ENCODE assay signal across 17 cellular contexts in genomic region chr7:74226633-74227032, GRCh38. TPM values are rescaled to one million over a fixed set of nuclear protein-coding genes. Genes with fewer than 3 reads are reported as not detected.
DNase-seq lines count a peak whose midpoint lies in the region; ATAC-seq, FAIRE-seq and TF ChIP-seq lines count a peak whose summit lies in the region.
"Had no signal": no experiment of that assay in that cellular context is flagged by ENCODE, and none has a peak within 500 bp of the region (broad histone marks: within the 10 kb centered on the region; RNA-seq: fewer than 3 reads in every experiment).

No MANE protein-coding gene starts in this region.

- peak overlapping the region in 1 of 10 donors; percentile 39 for H3K4me3 Mint-ChIP-seq in naive thymus-derived CD4-positive, alpha-beta T cell
- H3K4me3 Mint-ChIP-seq in activated T-cell treated with anti-CD3 and anti-CD28 coated beads, Interleukin-2, amount 50 U/mL, for 4 hours = no peak overlapping the region
- H3K4me3 Mint-ChIP-seq: activated naive CD8-positive, alpha-beta T cell treated with anti-CD3 and anti-CD28 coated beads, Interleukin-2, amount 50 U/mL, for 24 hours had no signal

- in situ Hi-C loops in GM12878 (cut with MboI) = no loop called here

- H3K27ac ChIP-seq in DND-41 (ENCODE audit: low read length) = peak overlapping the region; percentile 71
- peak overlapping the region; percentile 39; the same call in 1 of the 2 replicates for H3K27ac ChIP-seq in GM12878 (ENCODE audit: control insufficient read depth, insufficient read depth)
- no peak overlapping the region for H3K27ac ChIP-seq in naive thymus-derived CD4-positive, alpha-beta T cell (ENCODE audit: low read depth, low read length)
- H3K27ac ChIP-seq: parathyroid adenoma, suprapubic skin had no signal

- H3K79me2 ChIP-seq in DND-41 (ENCODE audit: insufficient read depth, low read length) = no peaks in the 10 kb centered on the region
- H3K79me2 ChIP-seq in GM12878 (ENCODE audit: control insufficient read depth, insufficient read depth, low read length) = no peaks in the 10 kb centered on the region; the same call in 1 of the 2 replicates
- H3K79me2 ChIP-seq: parathyroid adenoma had no signal

- RAD21 ChIA-PET in GM12878 (lab: Charles Lee; ENCODE audit: unreplicated experiment) = interaction anchor here (0.8 to 6.1 kb wide), 2 partner anchors 20 to 60 kb away, joined by 4 to 31 read pairs; no protein-coding TSS in a partner anchor

- 17% methylated on average over 5 of the region's 5 CpGs for WGBS in GM12878 (ENCODE audit: insufficient coverage, insufficient replicate concordance, low lambda C conversion rate, missing lambda C conversion rate)

- H4K20me1 ChIP-seq in DND-41 (ENCODE audit: insufficient read depth, low read length) (no peaks in the 10 kb centered on the region), GM12878 (ENCODE audit: control insufficient read depth, insufficient read depth) (no peaks in the 10 kb centered on the region)

- H3K4me2 ChIP-seq in DND-41 (ENCODE audit: insufficient read depth, low read length) = no peak overlapping the region
- no peak overlapping the region for H3K4me2 ChIP-seq in GM12878 (ENCODE audit: control insufficient read depth, insufficient read depth)

- intact Hi-C loops in GM12878 (cut with micrococcal nuclease; ENCODE audit: unreplicated experiment) = no loop called here
- intact Hi-C loops in naive thymus-derived CD4-positive, alpha-beta T cell (cut with micrococcal nuclease) = no loop called here

- no peak for TF ChIP-seq EP300 in GM12878 (IDR thresholded peaks at IDR 0.05; ENCODE audit: borderline replicate concordance in 1 of 2, control insufficient read depth in 1 of 2, low read depth in 2 of 2, low read length in 2 of 2)

- DNase-seq in DND-41 (no peak), Kasumi-1 (lab: John Stamatoyannopoulos, UW) (peak; percentile 86 to 88), GM12878 (ENCODE audit: low read depth, low spot score) (no peak), HuH-7.5 (ENCODE audit: low spot score) (no peak)
- DNase-seq in naive thymus-derived CD4-positive, alpha-beta T cell = no peak
- no peak for DNase-seq in activated T-cell treated with anti-CD3 and anti-CD28 coated beads, Interleukin-2, amount 50 U/mL, for 4 hours
- DNase-seq: activated CD4-positive, alpha-beta T cell treated with anti-CD3 and anti-CD28 coated beads, Interleukin-2, amount 50 U/mL, for 1 hour; activated naive CD8-positive, alpha-beta T cell treated with anti-CD3 and anti-CD28 coated beads, Interleukin-2, amount 50 U/mL, for 24 hours; MG63; NCI-H510A; SHP77 had no signal

- no peak for TF ChIP-seq CTCF in DND-41 (IDR thresholded peaks at IDR 0.05; ENCODE audit: borderline replicate concordance, extremely low read depth, low read length, poor library complexity, severe bottlenecking)
- no peak for TF ChIP-seq CTCF in GM12878 (IDR thresholded peaks at IDR 0.05 in 2 of 3, conservative IDR thresholded peaks at IDR 0.05 in 1 of 3; ENCODE audit: control insufficient read depth in 2 of 3, extremely low read depth in 1 of 3, insufficient read depth in 1 of 3, low read depth in 3 of 3, low read length in 3 of 3)

- peak; percentile 61; the same call in 1 of the 2 replicates for TF ChIP-seq POLR2A in GM12878 (IDR thresholded peaks at IDR 0.05; ENCODE audit: low read depth, low read length)

- SMC1A ChIA-PET in GM12878 (lab: Charles Lee; ENCODE audit: uncharacterized antibody, unreplicated experiment) = interaction anchor here (0.9 to 1.5 kb wide), 2 partner anchors 8 to 21 kb away, joined by 5 read pairs; no protein-coding TSS in a partner anchor

- peaks cover 0 to 28% (median 19%) of the 10 kb centered on the region in 5 donors for H3K36me3 Mint-ChIP-seq in naive thymus-derived CD4-positive, alpha-beta T cell
- peaks cover 16% of the 10 kb centered on the region for H3K36me3 Mint-ChIP-seq in activated T-cell treated with anti-CD3 and anti-CD28 coated beads, Interleukin-2, amount 50 U/mL, for 4 hours (ENCODE audit: insufficient read depth)

- H3K9ac ChIP-seq in DND-41 (ENCODE audit: low read depth, low read length) (no peak overlapping the region), GM12878 (ENCODE audit: control insufficient read depth, insufficient read depth, low read length) (no peak overlapping the region)
- H3K9ac ChIP-seq: parathyroid adenoma had no signal

- H3K27me3 Mint-ChIP-seq in naive thymus-derived CD4-positive, alpha-beta T cell = no peaks in the 10 kb centered on the region
- H3K27me3 Mint-ChIP-seq in activated T-cell treated with anti-CD3 and anti-CD28 coated beads, Interleukin-2, amount 50 U/mL, for 4 hours (ENCODE audit: low read depth) = no peaks in the 10 kb centered on the region
- H3K27me3 Mint-ChIP-seq: activated naive CD8-positive, alpha-beta T cell treated with anti-CD3 and anti-CD28 coated beads, Interleukin-2, amount 50 U/mL, for 24 hours had no signal

- peak overlapping the region in 7 of 9 donors; percentile 4 to 84 (median 34) for H3K27ac Mint-ChIP-seq in naive thymus-derived CD4-positive, alpha-beta T cell

- H2AFZ ChIP-seq in DND-41 (ENCODE audit: low read depth, low read length) (no peak overlapping the region), GM12878 (ENCODE audit: control insufficient read depth, low read depth, low read length) (no peak overlapping the region)
- H2AFZ ChIP-seq: parathyroid adenoma had no signal

- no peak overlapping the region for H3K4me3 ChIP-seq in DND-41 (ENCODE audit: low read depth in 1 of 2, low read length in 2 of 2)
- no peak overlapping the region for H3K4me3 ChIP-seq in GM12878
- no peak overlapping the region for H3K4me3 ChIP-seq in naive thymus-derived CD4-positive, alpha-beta T cell (ENCODE audit: low read length)
- H3K4me3 ChIP-seq: MG63, suprapubic skin had no signal

- POLR2A ChIA-PET in GM12878 (lab: Charles Lee) = interaction anchor here (0.5 to 1.0 kb wide), 4 partner anchors 8 to 33 kb away, joined by 3 to 8 read pairs (median 4); no protein-coding TSS in a partner anchor
- POLR2A ChIA-PET in naive thymus-derived CD4-positive, alpha-beta T cell (lab: Charles Lee) = no interaction called here

- no peaks in the 10 kb centered on the region for H3K27me3 ChIP-seq in DND-41 (ENCODE audit: insufficient read depth, low read length, poor library complexity)
- no peaks in the 10 kb centered on the region for H3K27me3 ChIP-seq in GM12878 (replicated peaks in 1 of 2; ENCODE audit: control insufficient read depth in 2 of 2, insufficient read depth in 2 of 2, low read length in 1 of 2)
- H3K27me3 ChIP-seq in naive thymus-derived CD4-positive, alpha-beta T cell (ENCODE audit: control insufficient read depth in 2 of 2, insufficient read depth in 2 of 2, low read length in 2 of 2) = no peaks in the 10 kb centered on the region
- H3K27me3 ChIP-seq: MG63, suprapubic skin had no signal

- H3K4me1 ChIP-seq in DND-41 (ENCODE audit: insufficient read depth, low read length) = peaks cover 3% of the 10 kb centered on the region; the same call in 1 of the 2 replicates
- peaks cover 37% of the 10 kb centered on the region for H3K4me1 ChIP-seq in GM12878 (ENCODE audit: control insufficient read depth, insufficient read depth, low read length)
- no peaks in the 10 kb centered on the region for H3K4me1 ChIP-seq in naive thymus-derived CD4-positive, alpha-beta T cell (ENCODE audit: control insufficient read depth in 2 of 2, insufficient read depth in 2 of 2, low read length in 2 of 2)
- H3K4me1 ChIP-seq: parathyroid adenoma had no signal

- CTCF ChIA-PET in GM12878 (lab: Yijun Ruan, JAX) = interaction anchor here (2.4 kb wide), 1 partner anchor 20 kb away, joined by 9 read pairs; no protein-coding TSS in a partner anchor
- CTCF ChIA-PET in naive thymus-derived CD4-positive, alpha-beta T cell (lab: Charles Lee) = no interaction called here

- FAIRE-seq in GM12878 (lab: Jason Lieb, UNC) = no peak
- FAIRE-seq: colon, D721Med had no signal

- peaks cover 0 to 16% (median 5%) of the 10 kb centered on the region in 7 donors for H3K4me1 Mint-ChIP-seq in naive thymus-derived CD4-positive, alpha-beta T cell
- peaks cover 9% of the 10 kb centered on the region for H3K4me1 Mint-ChIP-seq in activated T-cell treated with anti-CD3 and anti-CD28 coated beads, Interleukin-2, amount 50 U/mL, for 4 hours (ENCODE audit: low read depth)

- TF ChIP-seq RAD21 in GM12878 (IDR thresholded peaks at IDR 0.05; ENCODE audit: insufficient read depth, low read depth, low read length) = no peak

- ATAC-seq in DND-41 (ENCODE audit: insufficient read depth, low read depth) = peak; percentile 14; the same call in 1 of the 3 replicates
- no peak for ATAC-seq in GM12878
- peak; percentile 56 for ATAC-seq in naive thymus-derived CD4-positive, alpha-beta T cell
- ATAC-seq in GM19351 (IDR thresholded peaks at IDR 0.05; ENCODE audit: unreplicated experiment) = no peak
- no peak for ATAC-seq in activated T-cell treated with anti-CD3 and anti-CD28 coated beads, Interleukin-2, amount 50 U/mL, for 4 hours
- ATAC-seq in esophagus mucosa = no peak
- ATAC-seq: activated naive CD8-positive, alpha-beta T cell treated with anti-CD3 and anti-CD28 coated beads, Interleukin-2, amount 50 U/mL, for 24 hours had no signal

- no peaks in the 10 kb centered on the region for H3K9me3 ChIP-seq in DND-41 (ENCODE audit: insufficient read depth, low read length, severe bottlenecking)
- no peaks in the 10 kb centered on the region; the same call in 2 of the 3 replicates for H3K9me3 ChIP-seq in GM12878 (replicated peaks; ENCODE audit: control insufficient read depth, insufficient read depth, low read length)
- no peaks in the 10 kb centered on the region for H3K9me3 ChIP-seq in naive thymus-derived CD4-positive, alpha-beta T cell (ENCODE audit: control insufficient read depth in 2 of 3, low read length in 3 of 3)
- H3K9me3 ChIP-seq: MG63, suprapubic skin had no signal

- H3K9me3 Mint-ChIP-seq in naive thymus-derived CD4-positive, alpha-beta T cell = no peaks in the 10 kb centered on the region
- H3K9me3 Mint-ChIP-seq in activated T-cell treated with anti-CD3 and anti-CD28 coated beads, Interleukin-2, amount 50 U/mL, for 4 hours = no peaks in the 10 kb centered on the region
- H3K9me3 Mint-ChIP-seq: activated naive CD8-positive, alpha-beta T cell treated with anti-CD3 and anti-CD28 coated beads, Interleukin-2, amount 50 U/mL, for 24 hours had no signal

- no TSS peak for BruUV-seq in GM12878 (replicated peaks; lab: Mats Ljungman, UMichigan)

- peaks cover 64% of the 10 kb centered on the region for H3K36me3 ChIP-seq in DND-41 (ENCODE audit: insufficient read depth, low read length)
- H3K36me3 ChIP-seq in GM12878 (ENCODE audit: control insufficient read depth in 2 of 2, insufficient read depth in 2 of 2, low read length in 1 of 2) = peaks cover 24 to 35% of the 10 kb centered on the region in 2 experiments
- H3K36me3 ChIP-seq in naive thymus-derived CD4-positive, alpha-beta T cell (ENCODE audit: control insufficient read depth in 2 of 3, insufficient read depth in 3 of 3, low read length in 3 of 3) = peaks cover 0 to 19% (median 0%) of the 10 kb centered on the region in 3 experiments

RNA-seq across cellular contexts. Expression of gene LAT2, which starts 16.8 kb away (rescaled TPM):
- 220 and 226 TPM in 2 replicates for total RNA-seq in GM12878 (2013; cell fraction: nucleolus; rRNA removed)
- total RNA-seq in GM12878 (2014; rRNA removed) (205 and 218 TPM in 2 replicates), GM12878 (2014; rRNA removed; fragmentation: Illumina TruSeq; extraction: Trizol) (162 and 166 TPM in 2 replicates), GM12878 (2021) (217 TPM in 2 replicates), esophagus mucosa (1.2 TPM)
- 90.0 TPM for polyA plus RNA-seq in GM12878 (2011; ENCODE audit: low read depth)
- polyA plus RNA-seq in GM12878 (2011; rRNA removed) (124 and 153 TPM in 2 replicates), GM12878 (2014; fragmentation: Illumina TruSeq; extraction: Trizol) (104 and 177 TPM in 2 replicates), GM12878 (2014; fragmentation: Nextera tagmentation; extraction: Ambion mirVana) (10 to 100 TPM; 33.4 to 48.7 TPM), GM12878 (2014; rRNA removed) (242 and 276 TPM in 2 replicates), GM12878 (2016; fragmentation: Nextera tagmentation; extraction: Ambion mirVana) (100 to 1,000 TPM; 195 to 218 TPM)
- 144 and 171 TPM in 2 replicates for polyA plus RNA-seq in GM12878 (2011; cell fraction: cytosol; rRNA removed)
- polyA plus RNA-seq in GM12878 (2011; cell fraction: nucleus; rRNA removed) = 154 and 158 TPM in 2 replicates
- 148 and 154 TPM in 2 replicates for polyA plus RNA-seq in GM12878 (2012)
- 76.4 and 144 TPM in 2 replicates for polyA minus RNA-seq in GM12878 (2011; rRNA and poly(A)+ RNA removed)
- polyA minus RNA-seq in GM12878 (2011; cell fraction: cytosol; rRNA and poly(A)+ RNA removed) = 40.3 and 41.0 TPM in 2 replicates
- 59.7 and 105 TPM in 2 replicates for polyA minus RNA-seq in GM12878 (2011; cell fraction: nucleus; rRNA and poly(A)+ RNA removed)
- 10 to 100 TPM in 3 of 5 experiments, 1 to 10 TPM in 2; 2.6 to 67.0 (median 10.5) TPM for total RNA-seq in naive thymus-derived CD4-positive, alpha-beta T cell
- 1 to 10 TPM in 1 of 2 donors, under 1 TPM in 1; 0.69 to 1.5 TPM for polyA plus RNA-seq in naive thymus-derived CD4-positive, alpha-beta T cell
- 10 to 100 TPM in 1 of 3 donors, 1 to 10 TPM in 2; 2.5 to 12.5 (median 5.9) TPM for total RNA-seq in activated T-cell treated with anti-CD3 and anti-CD28 coated beads, Interleukin-2, amount 50 U/mL, for 4 hours

RNA-seq across cellular contexts. Expression of gene RFC2, which starts 27.6 kb away (rescaled TPM):
- total RNA-seq in GM12878 (2013; cell fraction: nucleolus; rRNA removed) = 17.6 and 17.8 TPM in 2 replicates
- total RNA-seq in GM12878 (2014; rRNA removed) (95.3 and 95.8 TPM in 2 replicates), GM12878 (2014; rRNA removed; fragmentation: Illumina TruSeq; extraction: Trizol) (87.5 and 91.9 TPM in 2 replicates), GM12878 (2021) (73.3 and 73.5 TPM in 2 replicates), esophagus mucosa (29.1 TPM)
- 29.8 TPM for polyA plus RNA-seq in GM12878 (2011; ENCODE audit: low read depth)
- polyA plus RNA-seq in GM12878 (2011; rRNA removed) (47.0 and 69.3 TPM in 2 replicates), GM12878 (2014; fragmentation: Illumina TruSeq; extraction: Trizol) (108 and 121 TPM in 2 replicates), GM12878 (2014; fragmentation: Nextera tagmentation; extraction: Ambion mirVana) (10 to 100 TPM; 25.8 to 45.2 TPM), GM12878 (2014; rRNA removed) (89.9 and 92.7 TPM in 2 replicates), GM12878 (2016; fragmentation: Nextera tagmentation; extraction: Ambion mirVana) (100 to 1,000 TPM; 135 to 145 TPM)
- polyA plus RNA-seq in GM12878 (2011; cell fraction: cytosol; rRNA removed) = 67.8 and 85.5 TPM in 2 replicates
- 18.8 and 27.6 TPM in 2 replicates for polyA plus RNA-seq in GM12878 (2011; cell fraction: nucleus; rRNA removed)
- polyA plus RNA-seq in GM12878 (2012) = 37.5 and 41.6 TPM in 2 replicates
- 85.6 and 92.8 TPM in 2 replicates for polyA minus RNA-seq in GM12878 (2011; rRNA and poly(A)+ RNA removed)
- 34.7 and 43.0 TPM in 2 replicates for polyA minus RNA-seq in GM12878 (2011; cell fraction: cytosol; rRNA and poly(A)+ RNA removed)
- 12.7 and 23.5 TPM in 2 replicates for polyA minus RNA-seq in GM12878 (2011; cell fraction: nucleus; rRNA and poly(A)+ RNA removed)
- total RNA-seq in naive thymus-derived CD4-positive, alpha-beta T cell = 10 to 100 TPM; 12.0 to 51.7 (median 15.2) TPM
- polyA plus RNA-seq in naive thymus-derived CD4-positive, alpha-beta T cell = 10 to 100 TPM; 21.4 to 23.7 TPM
- total RNA-seq in activated T-cell treated with anti-CD3 and anti-CD28 coated beads, Interleukin-2, amount 50 U/mL, for 4 hours = 10 to 100 TPM; 71.4 to 85.2 (median 73.8) TPM

RNA-seq across cellular contexts. Expression of gene EIF4H, which starts 52.5 kb away (rescaled TPM):
- 153 and 162 TPM in 2 replicates for total RNA-seq in GM12878 (2013; cell fraction: nucleolus; rRNA removed)
- total RNA-seq in GM12878 (2014; rRNA removed) (255 and 283 TPM in 2 replicates), GM12878 (2014; rRNA removed; fragmentation: Illumina TruSeq; extraction: Trizol) (241 and 253 TPM in 2 replicates), GM12878 (2021) (320 and 334 TPM in 2 replicates), esophagus mucosa (235 TPM)
- polyA plus RNA-seq in GM12878 (2011; ENCODE audit: low read depth) = 149 TPM
- polyA plus RNA-seq in GM12878 (2011; rRNA removed) (402 and 443 TPM in 2 replicates), GM12878 (2014; fragmentation: Illumina TruSeq; extraction: Trizol) (162 and 253 TPM in 2 replicates), GM12878 (2014; fragmentation: Nextera tagmentation; extraction: Ambion mirVana) (10 to 100 TPM in 1 of 2 experiments, 1 to 10 TPM in 1; 9.9 to 23.8 TPM), GM12878 (2014; rRNA removed) (330 and 336 TPM in 2 replicates), GM12878 (2016; fragmentation: Nextera tagmentation; extraction: Ambion mirVana) (100 to 1,000 TPM; 262 to 286 TPM)
- polyA plus RNA-seq in GM12878 (2011; cell fraction: cytosol; rRNA removed) = 430 and 438 TPM in 2 replicates
- 255 and 292 TPM in 2 replicates for polyA plus RNA-seq in GM12878 (2011; cell fraction: nucleus; rRNA removed)
- 267 and 268 TPM in 2 replicates for polyA plus RNA-seq in GM12878 (2012)
- polyA minus RNA-seq in GM12878 (2011; rRNA and poly(A)+ RNA removed) = 256 and 304 TPM in 2 replicates
- polyA minus RNA-seq in GM12878 (2011; cell fraction: cytosol; rRNA and poly(A)+ RNA removed) = 121 and 139 TPM in 2 replicates
- polyA minus RNA-seq in GM12878 (2011; cell fraction: nucleus; rRNA and poly(A)+ RNA removed) = 67.6 and 79.7 TPM in 2 replicates
- total RNA-seq in naive thymus-derived CD4-positive, alpha-beta T cell = 100 to 1,000 TPM; 163 to 284 (median 223) TPM
- 100 to 1,000 TPM; 256 to 280 TPM for polyA plus RNA-seq in naive thymus-derived CD4-positive, alpha-beta T cell
- total RNA-seq in activated T-cell treated with anti-CD3 and anti-CD28 coated beads, Interleukin-2, amount 50 U/mL, for 4 hours = 100 to 1,000 TPM; 427 to 433 (median 433) TPM

Comparison
In these comparisons a context has a peak if more than half of its experiments do, and no peak if none do; other contexts are left out.
1. ATAC-seq: peak in DND-41 (single experiment) and naive thymus-derived CD4-positive, alpha-beta T cell (single experiment); none in GM12878 (single experiment), GM19351 (single experiment), activated T-cell treated with anti-CD3 and anti-CD28 coated beads, Interleukin-2, amount 50 U/mL, for 4 hours (0 of 2) and esophagus mucosa (single experiment).
2. DNase-seq: peak in Kasumi-1 (2 of 2); none in DND-41 (single experiment), GM12878 (single experiment), naive thymus-derived CD4-positive, alpha-beta T cell (0 of 9), activated T-cell treated with anti-CD3 and anti-CD28 coated beads, Interleukin-2, amount 50 U/mL, for 4 hours (single experiment) and HuH-7.5 (single experiment).